In the genomic region with DNA sequence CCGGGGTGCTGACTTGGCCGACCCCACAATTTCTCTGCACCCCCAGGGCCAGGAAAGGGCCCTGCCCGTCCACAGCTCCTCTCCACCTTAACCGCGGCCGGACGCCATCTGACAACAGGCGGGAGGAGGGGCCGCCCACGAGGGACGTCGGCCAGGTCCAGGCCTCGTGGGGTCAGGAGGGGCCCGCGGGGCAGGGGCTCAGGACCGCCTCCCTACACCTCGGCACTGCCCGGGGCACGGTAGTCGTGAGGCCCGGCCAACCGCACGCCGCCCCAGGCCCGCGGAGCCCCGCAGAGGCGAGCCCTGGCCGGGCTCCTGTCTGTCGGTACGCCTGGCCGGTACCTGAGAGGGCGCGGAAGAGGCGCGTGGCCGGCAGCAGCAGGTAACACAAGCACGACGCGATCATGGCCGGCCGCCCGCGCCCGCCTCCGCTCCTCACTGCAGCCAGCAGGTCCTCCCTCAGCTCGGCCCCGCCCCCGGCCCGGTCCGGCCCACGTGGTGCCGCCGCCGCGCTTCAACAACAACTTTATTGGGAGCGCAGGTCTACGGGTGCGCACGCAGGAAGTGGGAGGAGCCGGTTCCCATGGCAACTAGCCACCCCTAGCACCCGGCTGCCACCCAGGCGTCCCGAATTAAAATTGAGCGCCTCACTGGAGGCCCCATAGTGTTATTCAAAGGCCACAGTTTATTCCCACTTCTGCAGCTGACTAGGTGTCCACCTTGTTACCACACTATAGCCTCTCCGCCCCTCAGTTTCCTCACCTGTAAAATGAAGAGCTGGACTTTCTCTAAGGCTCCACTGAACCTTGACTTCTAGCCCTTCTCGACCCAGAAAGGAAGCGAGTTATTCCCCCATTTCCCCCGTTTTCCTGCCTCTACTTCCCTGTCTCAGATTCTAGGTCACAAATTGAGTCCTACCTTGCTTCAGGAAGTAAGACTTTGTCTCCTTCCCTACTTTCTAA, we compare ENCODE assay signal across 8 cellular contexts.
DNase-seq lines count a peak whose midpoint lies in the region; ATAC-seq and TF ChIP-seq lines count a peak whose summit lies in the region.

A gene with protein sequence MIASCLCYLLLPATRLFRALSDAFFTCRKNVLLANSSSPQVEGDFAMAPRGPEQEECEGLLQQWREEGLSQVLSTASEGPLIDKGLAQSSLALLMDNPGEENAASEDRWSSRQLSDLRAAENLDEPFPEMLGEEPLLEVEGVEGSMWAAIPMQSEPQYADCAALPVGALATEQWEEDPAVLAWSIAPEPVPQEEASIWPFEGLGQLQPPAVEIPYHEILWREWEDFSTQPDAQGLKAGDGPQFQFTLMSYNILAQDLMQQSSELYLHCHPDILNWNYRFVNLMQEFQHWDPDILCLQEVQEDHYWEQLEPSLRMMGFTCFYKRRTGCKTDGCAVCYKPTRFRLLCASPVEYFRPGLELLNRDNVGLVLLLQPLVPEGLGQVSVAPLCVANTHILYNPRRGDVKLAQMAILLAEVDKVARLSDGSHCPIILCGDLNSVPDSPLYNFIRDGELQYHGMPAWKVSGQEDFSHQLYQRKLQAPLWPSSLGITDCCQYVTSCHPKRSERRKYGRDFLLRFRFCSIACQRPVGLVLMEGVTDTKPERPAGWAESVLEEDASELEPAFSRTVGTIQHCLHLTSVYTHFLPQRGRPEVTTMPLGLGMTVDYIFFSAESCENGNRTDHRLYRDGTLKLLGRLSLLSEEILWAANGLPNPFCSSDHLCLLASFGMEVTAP (minus strand): TSS at position 461 of the 962 bp plus-strand sequence. CDS start 55 bp downstream, at position 406.

- DNase-seq in DMS 273 treated with DMSO at 0.1 percent for 48 hours (lab: John Stamatoyannopoulos, UW) (peak; percentile 84), OCI-M2 (lab: John Stamatoyannopoulos, UW; ENCODE audit: unreplicated experiment) (peak; percentile 77), activated T-cell treated with anti-CD3 and anti-CD28 coated beads for 4 hours (peak; percentile 97), epithelial cell of esophagus (ENCODE audit: low read depth) (peak; percentile 97), middle frontal gyrus (ENCODE audit: extremely low spot score, low spot score) (peak; percentile 91)
- DNase-seq in stimulated activated CD8-positive, alpha-beta memory T cell treated with anti-CD3 and anti-CD28 coated beads, Interleukin-2, amount 100 ng/mL, for 1 hour (ENCODE audit: low read depth in 2 of 2) = peak; percentile 96 to 98

- no peak for TF ChIP-seq CTCF in epithelial cell of esophagus (IDR thresholded peaks at IDR 0.05; ENCODE audit: insufficient read depth, low read depth, low read length, missing control alignments)

- TF ChIP-seq RAD21 in Ishikawa (IDR thresholded peaks at IDR 0.05; ENCODE audit: low read depth) = no peak

- peak within 1 kb of the TSS; percentile 76 for H3K4me3 ChIP-seq in epithelial cell of esophagus (ENCODE audit: low read length)

- ATAC-seq in GM21619 (IDR thresholded peaks at IDR 0.05; ENCODE audit: unreplicated experiment) = peak; percentile 86

- peak; percentile 69 for TF ChIP-seq EP300 in Ishikawa (IDR thresholded peaks at IDR 0.05; ENCODE audit: borderline replicate concordance)

TF ChIP-seq in Ishikawa, 13 proteins besides CTCF, POLR2A, EP300 and RAD21:
- TF ChIP-seq CREB1 (IDR thresholded peaks at IDR 0.05; ENCODE audit: low read depth) (no peak), TCF12 (IDR thresholded peaks at IDR 0.05; ENCODE audit: low read depth) (peak; percentile 85), TAF1 (IDR thresholded peaks at IDR 0.05; ENCODE audit: low read depth) (peak; percentile 70; the same call in 1 of the 2 replicates), FOXM1 (IDR thresholded peaks at IDR 0.05; ENCODE audit: borderline replicate concordance, low read depth) (no peak), EGR1 (IDR thresholded peaks at IDR 0.05) (peak; percentile 91), CEBPB (IDR thresholded peaks at IDR 0.05) (no peak), TEAD4 (IDR thresholded peaks at IDR 0.05) (no peak; the same call in 1 of the 2 replicates), NFIC (IDR thresholded peaks at IDR 0.05) (peak; percentile 37; the same call in 1 of the 2 replicates), YY1 (IDR thresholded peaks at IDR 0.05; ENCODE audit: low read depth) (peak; percentile 69), ZBTB7A (IDR thresholded peaks at IDR 0.05; ENCODE audit: low read depth) (peak; percentile 72; the same call in 1 of the 2 replicates)
- TF ChIP-seq, protein P1, sequence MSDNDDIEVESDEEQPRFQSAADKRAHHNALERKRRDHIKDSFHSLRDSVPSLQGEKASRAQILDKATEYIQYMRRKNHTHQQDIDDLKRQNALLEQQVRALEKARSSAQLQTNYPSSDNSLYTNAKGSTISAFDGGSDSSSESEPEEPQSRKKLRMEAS (IDR thresholded peaks at IDR 0.05) = peak; percentile 96
- TF ChIP-seq, protein P2, sequence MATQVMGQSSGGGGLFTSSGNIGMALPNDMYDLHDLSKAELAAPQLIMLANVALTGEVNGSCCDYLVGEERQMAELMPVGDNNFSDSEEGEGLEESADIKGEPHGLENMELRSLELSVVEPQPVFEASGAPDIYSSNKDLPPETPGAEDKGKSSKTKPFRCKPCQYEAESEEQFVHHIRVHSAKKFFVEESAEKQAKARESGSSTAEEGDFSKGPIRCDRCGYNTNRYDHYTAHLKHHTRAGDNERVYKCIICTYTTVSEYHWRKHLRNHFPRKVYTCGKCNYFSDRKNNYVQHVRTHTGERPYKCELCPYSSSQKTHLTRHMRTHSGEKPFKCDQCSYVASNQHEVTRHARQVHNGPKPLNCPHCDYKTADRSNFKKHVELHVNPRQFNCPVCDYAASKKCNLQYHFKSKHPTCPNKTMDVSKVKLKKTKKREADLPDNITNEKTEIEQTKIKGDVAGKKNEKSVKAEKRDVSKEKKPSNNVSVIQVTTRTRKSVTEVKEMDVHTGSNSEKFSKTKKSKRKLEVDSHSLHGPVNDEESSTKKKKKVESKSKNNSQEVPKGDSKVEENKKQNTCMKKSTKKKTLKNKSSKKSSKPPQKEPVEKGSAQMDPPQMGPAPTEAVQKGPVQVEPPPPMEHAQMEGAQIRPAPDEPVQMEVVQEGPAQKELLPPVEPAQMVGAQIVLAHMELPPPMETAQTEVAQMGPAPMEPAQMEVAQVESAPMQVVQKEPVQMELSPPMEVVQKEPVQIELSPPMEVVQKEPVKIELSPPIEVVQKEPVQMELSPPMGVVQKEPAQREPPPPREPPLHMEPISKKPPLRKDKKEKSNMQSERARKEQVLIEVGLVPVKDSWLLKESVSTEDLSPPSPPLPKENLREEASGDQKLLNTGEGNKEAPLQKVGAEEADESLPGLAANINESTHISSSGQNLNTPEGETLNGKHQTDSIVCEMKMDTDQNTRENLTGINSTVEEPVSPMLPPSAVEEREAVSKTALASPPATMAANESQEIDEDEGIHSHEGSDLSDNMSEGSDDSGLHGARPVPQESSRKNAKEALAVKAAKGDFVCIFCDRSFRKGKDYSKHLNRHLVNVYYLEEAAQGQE (IDR thresholded peaks at IDR 0.05; ENCODE audit: low read depth) = no peak
- TF ChIP-seq, protein P3, sequence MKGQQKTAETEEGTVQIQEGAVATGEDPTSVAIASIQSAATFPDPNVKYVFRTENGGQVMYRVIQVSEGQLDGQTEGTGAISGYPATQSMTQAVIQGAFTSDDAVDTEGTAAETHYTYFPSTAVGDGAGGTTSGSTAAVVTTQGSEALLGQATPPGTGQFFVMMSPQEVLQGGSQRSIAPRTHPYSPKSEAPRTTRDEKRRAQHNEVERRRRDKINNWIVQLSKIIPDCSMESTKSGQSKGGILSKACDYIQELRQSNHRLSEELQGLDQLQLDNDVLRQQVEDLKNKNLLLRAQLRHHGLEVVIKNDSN (IDR thresholded peaks at IDR 0.05) = peak; percentile 98

Comparison
In these comparisons a context has a peak if more than half of its experiments do, and no peak if none do; other contexts are left out.
1. Peak in every context shown above with its lines: DNase-seq, ATAC-seq and H3K4me3 ChIP-seq.